8 cellular contexts compared by ENCODE assay signal in genomic region chr13:28659611-28659970, GRCh38. TPM values are rescaled to one million over a fixed set of nuclear protein-coding genes. Genes with fewer than 3 reads are reported as not detected.
DNase-seq lines count a peak whose midpoint lies in the region; ATAC-seq, FAIRE-seq and TF ChIP-seq lines count a peak whose summit lies in the region.

No MANE protein-coding gene starts in this region.

- peaks cover 2 to 26% of the 10 kb centered on the region in 2 experiments for H3K36me3 ChIP-seq in HepG2 (replicated peaks in 1 of 2; ENCODE audit: control insufficient read depth in 1 of 2, insufficient read depth in 2 of 2, low read length in 2 of 2)

- no peak overlapping the region for H2AFZ ChIP-seq in HepG2 (ENCODE audit: low read length)

- WGBS in HepG2 (ENCODE audit: low lambda C conversion rate), result 0% methylated on average over 3 of the region's 4 CpGs

- H4K20me1 ChIP-seq in HepG2 (ENCODE audit: insufficient read depth, low read length), result 0 out of 2 replicates have a peak, but pooled peaks cover 7% of the 10 kb centered on the region

- CTCF ChIA-PET in HepG2 (lab: Yijun Ruan, JAX; ENCODE audit: low intra/inter-chr PET ratio, low total read pairs), result no interaction called here

- H3K4me1 Mint-ChIP-seq in type B pancreatic cell (ENCODE audit: unreplicated experiment), result peaks cover 32% of the 10 kb centered on the region

- DNase-seq in Daoy (ENCODE audit: low read depth) (peak; percentile 25), LHCN-M2 (ENCODE audit: low read depth) (peak; percentile 42), astrocyte of the spinal cord (ENCODE audit: low read depth, low spot score) (peak; percentile 52), HepG2 (ENCODE audit: low spot score) (no peak), type B pancreatic cell (ENCODE audit: extremely low spot score, unreplicated experiment) (no peak), KG1 (lab: John Stamatoyannopoulos, UW) (no peak), urothelium cell line (ENCODE audit: low spot score) (no peak)

- peak overlapping the region; percentile 72 for H3K27ac ChIP-seq in HepG2 (ENCODE audit: extremely low read length, insufficient read depth, low read length)

- FAIRE-seq in HepG2 (lab: Jason Lieb, UNC), result no peak
- no peak for FAIRE-seq in urothelium cell line (lab: Jason Lieb, UNC)

- TF ChIP-seq EP300 in HepG2 (IDR thresholded peaks at IDR 0.05; ENCODE audit: low read depth in 2 of 2, low read length in 2 of 2) (no peak), HepG2 (CRISPR knock-in tag; IDR thresholded peaks at IDR 0.05; ENCODE audit: borderline replicate concordance) (no peak)

- H3K27ac Mint-ChIP-seq in type B pancreatic cell, result peak overlapping the region; percentile 92

- peak overlapping the region; percentile 86 for H3K4me3 Mint-ChIP-seq in type B pancreatic cell

- ATAC-seq in GM21528 (IDR thresholded peaks at IDR 0.05; ENCODE audit: low FRiP score, unreplicated experiment) (peak; percentile 32), HepG2 (peak; percentile 2; the same call in 2 of the 3 replicates)

- POLR2A ChIA-PET in HepG2 (lab: Yijun Ruan, JAX), result interaction anchor here (1.1 to 1.9 kb wide), 6 partner anchors 11 to 34 kb away, joined by 4 to 11 read pairs (median 7); no protein-coding TSS in a partner anchor

- H3K9ac ChIP-seq in HepG2 (ENCODE audit: insufficient read depth, low read depth, low read length), result peak overlapping the region; percentile 87

- peaks cover 5% of the 10 kb centered on the region for H3K36me3 Mint-ChIP-seq in type B pancreatic cell

- H3K4me2 ChIP-seq in HepG2 (ENCODE audit: low read depth, low read length), result peak overlapping the region; percentile 67

- intact Hi-C loops in HepG2 (cut with micrococcal nuclease; ENCODE audit: unreplicated experiment), result loop anchor here (1.0 kb wide), 1 partner anchor 335 kb away; no protein-coding TSS in a partner anchor

- H3K4me1 ChIP-seq in HepG2 (ENCODE audit: insufficient read depth, low read length), result peaks cover 51% of the 10 kb centered on the region

- BruUV-seq in HepG2 (replicated peaks; lab: Mats Ljungman, UMichigan), result no TSS peak

- TF ChIP-seq CTCF in astrocyte of the spinal cord (IDR thresholded peaks at IDR 0.05; ENCODE audit: low read depth, low read length) (no peak), HepG2 (CRISPR knock-in tag; IDR thresholded peaks at IDR 0.05) (no peak), type B pancreatic cell (conservative IDR thresholded peaks at IDR 0.05) (no peak)

- in situ Hi-C loops in astrocyte of the spinal cord (cut with HindIII; ENCODE audit: low sequenced_read_pairs), result no loop called here
- in situ Hi-C loops in HepG2 (cut with HindIII; ENCODE audit: extremely low pct_ligation_motif_present, low pct_unique_long_range_greater_than_20kb), result no loop called here

- no peaks in the 10 kb centered on the region; a peak in 1 of 5 replicates for H3K27me3 ChIP-seq in HepG2 (ENCODE audit: control insufficient read depth in 1 of 2, insufficient read depth in 2 of 2, low read length in 2 of 2)

- H3K79me2 ChIP-seq in HepG2 (ENCODE audit: insufficient read depth, low read length), result peaks cover 57% of the 10 kb centered on the region

- H3K9me3 Mint-ChIP-seq in type B pancreatic cell, result no peaks in the 10 kb centered on the region

- no peak for TF ChIP-seq POLR2A in HepG2 (IDR thresholded peaks at IDR 0.05; ENCODE audit: insufficient read depth in 1 of 2, low read depth in 2 of 2, low read length in 2 of 2)

- no peak for TF ChIP-seq RAD21 in HepG2 (CRISPR knock-in tag; IDR thresholded peaks at IDR 0.05)

- no peaks in the 10 kb centered on the region for H3K9me3 ChIP-seq in HepG2 (ENCODE audit: low read length)

- no peaks in the 10 kb centered on the region for H3K27me3 Mint-ChIP-seq in type B pancreatic cell

- H3K4me3 ChIP-seq in astrocyte of the spinal cord (ENCODE audit: low read depth, low read length) (peak overlapping the region; percentile 100), HepG2 (replicated peaks in 1 of 3; ENCODE audit: insufficient read depth in 1 of 3, low read depth in 2 of 3, low read length in 3 of 3) (peak overlapping the region; percentile 91 to 96 (median 95))

TF ChIP-seq in HepG2, 621 proteins besides CTCF, POLR2A, EP300 and RAD21:
- no peak for TF ChIP-seq HOXD1 (CRISPR knock-in tag; IDR thresholded peaks at IDR 0.05)
- no peak for TF ChIP-seq ZNF343 (CRISPR knock-in tag; IDR thresholded peaks at IDR 0.05)
- TF ChIP-seq KDM5B (CRISPR knock-in tag; IDR thresholded peaks at IDR 0.05; ENCODE audit: borderline replicate concordance), result no peak
- no peak for TF ChIP-seq ZNF101 (CRISPR knock-in tag; IDR thresholded peaks at IDR 0.05; ENCODE audit: borderline replicate concordance, low read depth)
- TF ChIP-seq THAP8 (CRISPR knock-in tag; IDR thresholded peaks at IDR 0.05; ENCODE audit: borderline replicate concordance), result no peak
- peak; percentile 18; the same call in 1 of the 2 replicates for TF ChIP-seq REL (CRISPR knock-in tag; conservative IDR thresholded peaks at IDR 0.05)
- TF ChIP-seq GATAD2A (CRISPR knock-in tag; IDR thresholded peaks at IDR 0.05), result no peak

RNA-seq across cellular contexts. Expression of gene POMP, which starts 0.7 kb away (rescaled TPM):
- 212 and 228 TPM in 2 replicates for total RNA-seq in Daoy (2014; rRNA removed; shearing (Covaris generic))
- total RNA-seq in LHCN-M2 (2014; rRNA removed) (87.3 and 127 TPM in 2 replicates), HepG2 (2016; rRNA removed; fragmentation: Illumina TruSeq; extraction: Trizol) (118 and 183 TPM in 2 replicates), type B pancreatic cell (ENCODE audit: low replicate concordance) (59.4 and 65.0 TPM in 2 replicates)
- 172 TPM for polyA plus RNA-seq in LHCN-M2 (2012)
- total RNA-seq in HepG2 (2016; cell fraction: cytosol; rRNA removed; fragmentation: Illumina TruSeq; extraction: Trizol; ENCODE audit: low read depth), result 37.3 and 37.5 TPM in 2 replicates
- total RNA-seq in HepG2 (2016; cell fraction: insoluble cytoplasmic fraction; rRNA removed; fragmentation: Illumina TruSeq; extraction: Trizol), result 124 and 193 TPM in 2 replicates
- 33.5 and 35.4 TPM in 2 replicates for total RNA-seq in HepG2 (2016; cell fraction: membrane; rRNA removed; fragmentation: Illumina TruSeq; extraction: Trizol)
- total RNA-seq in HepG2 (2016; cell fraction: nucleus; rRNA removed; fragmentation: Illumina TruSeq; extraction: Trizol), result 39.2 and 40.4 TPM in 2 replicates
- polyA plus RNA-seq in HepG2 (2011; rRNA removed), result 23.2 and 30.6 TPM in 2 replicates
- polyA plus RNA-seq in HepG2 (2011; cell fraction: cytosol; rRNA removed), result 12.7 and 21.8 TPM in 2 replicates
- 3.1 and 5.2 TPM in 2 replicates for polyA plus RNA-seq in HepG2 (2011; cell fraction: nucleus; rRNA removed)
- polyA plus RNA-seq in HepG2 (2012), result 60.1 and 106 TPM in 2 replicates
- polyA plus RNA-seq in HepG2 (2016; cell fraction: cytosol; fragmentation: Illumina TruSeq; extraction: Trizol; ENCODE audit: low read depth), result 38.0 and 44.3 TPM in 2 replicates
- 162 and 180 TPM in 2 replicates for polyA plus RNA-seq in HepG2 (2016; cell fraction: insoluble cytoplasmic fraction; fragmentation: Illumina TruSeq; extraction: Trizol; ENCODE audit: low read depth)
- polyA plus RNA-seq in HepG2 (2016; cell fraction: membrane; fragmentation: Illumina TruSeq; extraction: Trizol; ENCODE audit: low read depth), result 27.8 and 29.2 TPM in 2 replicates
- 59.8 and 63.8 TPM in 2 replicates for polyA plus RNA-seq in HepG2 (2016; cell fraction: nucleus; fragmentation: Illumina TruSeq; extraction: Trizol; ENCODE audit: insufficient read depth, low read depth)
- polyA minus RNA-seq in HepG2 (2011; rRNA and poly(A)+ RNA removed; ENCODE audit: low replicate concordance), result 5.4 and 11.2 TPM in 2 replicates
- 16.4 and 16.7 TPM in 2 replicates for polyA minus RNA-seq in HepG2 (2011; cell fraction: cytosol; rRNA and poly(A)+ RNA removed)
- 10.9 and 11.3 TPM in 2 replicates for polyA minus RNA-seq in HepG2 (2011; cell fraction: nucleus; rRNA and poly(A)+ RNA removed)

RNA-seq across cellular contexts. Expression of gene SLC46A3, which starts 59.2 kb away (rescaled TPM):
- 7.1 and 12.7 TPM in 2 replicates for total RNA-seq in Daoy (2014; rRNA removed; shearing (Covaris generic))
- total RNA-seq in LHCN-M2 (2014; rRNA removed) (7.9 and 8.9 TPM in 2 replicates), HepG2 (2016; rRNA removed; fragmentation: Illumina TruSeq; extraction: Trizol) (not detected in 2 replicates), type B pancreatic cell (ENCODE audit: low replicate concordance) (2.8 and 5.5 TPM in 2 replicates)
- 10.1 TPM for polyA plus RNA-seq in LHCN-M2 (2012)
- total RNA-seq in HepG2 (2016; cell fraction: cytosol; rRNA removed; fragmentation: Illumina TruSeq; extraction: Trizol; ENCODE audit: low read depth), result not detected in 2 replicates
- total RNA-seq in HepG2 (2016; cell fraction: insoluble cytoplasmic fraction; rRNA removed; fragmentation: Illumina TruSeq; extraction: Trizol), result not detected in 2 replicates
- not detected in 2 replicates for total RNA-seq in HepG2 (2016; cell fraction: membrane; rRNA removed; fragmentation: Illumina TruSeq; extraction: Trizol)
- total RNA-seq in HepG2 (2016; cell fraction: nucleus; rRNA removed; fragmentation: Illumina TruSeq; extraction: Trizol), result not detected in 2 replicates
- polyA plus RNA-seq in HepG2 (2011; rRNA removed), result not detected in 2 replicates
- not detected in 2 replicates for polyA plus RNA-seq in HepG2 (2011; cell fraction: cytosol; rRNA removed)
- polyA plus RNA-seq in HepG2 (2011; cell fraction: nucleus; rRNA removed), result not detected in 2 replicates
- not detected in 2 replicates for polyA plus RNA-seq in HepG2 (2012)
- polyA plus RNA-seq in HepG2 (2016; cell fraction: cytosol; fragmentation: Illumina TruSeq; extraction: Trizol; ENCODE audit: low read depth), result not detected in 2 replicates
- not detected in 2 replicates for polyA plus RNA-seq in HepG2 (2016; cell fraction: insoluble cytoplasmic fraction; fragmentation: Illumina TruSeq; extraction: Trizol; ENCODE audit: low read depth)
- not detected in 2 replicates for polyA plus RNA-seq in HepG2 (2016; cell fraction: membrane; fragmentation: Illumina TruSeq; extraction: Trizol; ENCODE audit: low read depth)
- not detected in 2 replicates for polyA plus RNA-seq in HepG2 (2016; cell fraction: nucleus; fragmentation: Illumina TruSeq; extraction: Trizol; ENCODE audit: insufficient read depth, low read depth)
- not detected in 2 replicates for polyA minus RNA-seq in HepG2 (2011; rRNA and poly(A)+ RNA removed; ENCODE audit: low replicate concordance)
- not detected in 2 replicates for polyA minus RNA-seq in HepG2 (2011; cell fraction: cytosol; rRNA and poly(A)+ RNA removed)
- polyA minus RNA-seq in HepG2 (2011; cell fraction: nucleus; rRNA and poly(A)+ RNA removed), result not detected in 2 replicates

Comparison
In these comparisons a context has a peak if more than half of its experiments do, and no peak if none do; other contexts are left out.
1. DNase-seq: peak in Daoy (single experiment), LHCN-M2 (single experiment) and astrocyte of the spinal cord (single experiment); none in HepG2 (single experiment), type B pancreatic cell (single experiment), KG1 (single experiment) and urothelium cell line (single experiment).